In the genomic region with DNA sequence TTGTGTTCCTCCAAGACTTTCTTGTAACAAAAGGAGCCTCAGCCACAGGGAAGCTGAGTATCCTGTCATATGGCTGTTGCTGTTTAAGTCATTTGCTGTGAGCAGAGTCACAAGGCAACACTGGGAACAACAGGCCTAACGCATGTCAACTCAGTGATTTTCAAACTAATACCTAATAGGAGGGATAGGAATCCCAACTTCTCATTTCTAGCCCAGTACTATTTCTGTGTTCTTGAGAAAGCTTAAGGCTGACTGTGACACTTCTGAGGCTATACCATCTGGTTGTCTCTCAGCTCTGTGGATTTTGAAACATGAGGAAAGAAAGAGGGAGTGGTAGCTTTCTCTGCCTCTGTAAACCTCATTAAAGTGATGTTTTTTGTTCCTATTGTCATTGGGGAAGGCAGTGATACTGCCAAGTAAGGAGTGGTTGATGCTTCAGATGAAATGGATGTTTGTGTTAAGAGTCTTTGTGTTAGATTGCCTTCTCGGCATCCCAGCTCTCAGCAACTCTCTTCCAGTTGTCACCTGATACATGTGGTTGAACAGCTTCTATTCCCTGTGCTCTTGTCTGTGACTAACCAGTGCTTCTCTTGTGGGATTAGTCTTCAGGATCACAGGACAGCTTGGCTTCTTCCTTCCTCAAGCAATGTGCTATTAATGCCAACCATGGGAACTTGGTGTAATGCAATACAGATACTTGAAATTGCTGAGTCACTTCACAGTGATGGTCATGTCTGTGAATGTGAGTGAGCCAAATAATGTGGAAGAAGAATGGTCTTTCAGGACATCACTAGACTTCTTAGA, we compare ENCODE assay signal across 10 cellular contexts.
DNase-seq lines count a peak whose midpoint lies in the region; ATAC-seq lines count a peak whose summit lies in the region.
"Had no signal": no experiment of that assay in that cellular context is flagged by ENCODE, and none has a peak within 500 bp of the region (broad histone marks: within the 10 kb centered on the region; RNA-seq: fewer than 3 reads in every experiment).

No MANE protein-coding gene starts in this region.

- H3K4me1 ChIP-seq in SJSA1 (replicated peaks), result peaks cover 15% of the 10 kb centered on the region
- H3K4me1 ChIP-seq: BLaER1 had no signal

- no peak overlapping the region for H3K4me3 Mint-ChIP-seq in T-cell
- H3K4me3 Mint-ChIP-seq in stimulated activated memory B cell treated with anti-CD40 and anti-IgM and Interleukin-4, amounts not matched to agents 10 μg/mL and 1 μg/mL and 100 μg/mL, for 72 hours, result no peak overlapping the region
- H3K4me3 Mint-ChIP-seq: naive B cell had no signal

- no peaks in the 10 kb centered on the region for H3K36me3 Mint-ChIP-seq in T-cell
- H3K36me3 Mint-ChIP-seq in stimulated activated memory B cell treated with anti-CD40 and anti-IgM and Interleukin-4, amounts not matched to agents 10 μg/mL and 1 μg/mL and 100 μg/mL, for 72 hours, result no peaks in the 10 kb centered on the region
- H3K36me3 Mint-ChIP-seq: naive B cell had no signal

- no peaks in the 10 kb centered on the region for H3K27me3 ChIP-seq in SJSA1 (replicated peaks)
- H3K27me3 ChIP-seq: BLaER1 had no signal

- no peaks in the 10 kb centered on the region for H3K4me1 Mint-ChIP-seq in T-cell
- no peaks in the 10 kb centered on the region for H3K4me1 Mint-ChIP-seq in stimulated activated memory B cell treated with anti-CD40 and anti-IgM and Interleukin-4, amounts not matched to agents 10 μg/mL and 1 μg/mL and 100 μg/mL, for 72 hours
- H3K4me1 Mint-ChIP-seq: naive B cell had no signal

- no peaks in the 10 kb centered on the region for H3K36me3 ChIP-seq in SJSA1
- H3K36me3 ChIP-seq: BLaER1 had no signal

- POLR2A ChIA-PET in T-cell (lab: Charles Lee), result no interaction called here

- no peaks in the 10 kb centered on the region for H3K9me3 Mint-ChIP-seq in T-cell
- no peaks in the 10 kb centered on the region for H3K9me3 Mint-ChIP-seq in stimulated activated memory B cell treated with anti-CD40 and anti-IgM and Interleukin-4, amounts not matched to agents 10 μg/mL and 1 μg/mL and 100 μg/mL, for 72 hours
- H3K9me3 Mint-ChIP-seq: naive B cell had no signal

- H3K9me3 ChIP-seq in SJSA1 (replicated peaks), result no peaks in the 10 kb centered on the region
- H3K9me3 ChIP-seq: BLaER1 had no signal

- ATAC-seq in HG03139 (IDR thresholded peaks at IDR 0.05; ENCODE audit: unreplicated experiment) (no peak), T-cell (replicated peaks in 1 of 4) (no peak)
- ATAC-seq in stimulated activated memory B cell treated with anti-CD40 and anti-IgM and Interleukin-4, amounts not matched to agents 10 μg/mL and 1 μg/mL and 100 μg/mL, for 72 hours, result no peak

- H3K27ac Mint-ChIP-seq in T-cell, result no peak overlapping the region
- H3K27ac Mint-ChIP-seq in stimulated activated memory B cell treated with anti-CD40 and anti-IgM and Interleukin-4, amounts not matched to agents 10 μg/mL and 1 μg/mL and 100 μg/mL, for 72 hours, result no peak overlapping the region
- H3K27ac Mint-ChIP-seq: naive B cell had no signal

- peak; percentile 14 for DNase-seq in NCI-H1436 (lab: John Stamatoyannopoulos, UW)
- no peak for DNase-seq in NCI-H1436 treated with DMSO at 0.1 percent for 48 hours (lab: John Stamatoyannopoulos, UW)
- peak; percentile 48 to 80 for DNase-seq in SJSA1 (ENCODE audit: low read depth in 1 of 2, low spot score in 2 of 2)
- DNase-seq in glomerular visceral epithelial cell (ENCODE audit: extremely low spot score), result peak; percentile 82
- peak; percentile 21 for DNase-seq in smooth muscle cell of the brain vasculature (ENCODE audit: low read depth, low spot score)
- no peak for DNase-seq in T-cell
- DNase-seq: naive B cell had no signal

- peak overlapping the region; percentile 85 for H3K27ac ChIP-seq in SJSA1
- H3K27ac ChIP-seq: BLaER1 had no signal

- CTCF ChIA-PET in T-cell (lab: Charles Lee), result interaction anchor here in 1 of 2 donors (0.5 kb wide), 1 partner anchor 99 kb away, joined by 4 read pairs; no protein-coding TSS in a partner anchor

- H3K27me3 Mint-ChIP-seq in T-cell, result no peaks in the 10 kb centered on the region
- no peaks in the 10 kb centered on the region for H3K27me3 Mint-ChIP-seq in stimulated activated memory B cell treated with anti-CD40 and anti-IgM and Interleukin-4, amounts not matched to agents 10 μg/mL and 1 μg/mL and 100 μg/mL, for 72 hours

- H3K4me3 ChIP-seq in SJSA1, result no peak overlapping the region
- H3K4me3 ChIP-seq: BLaER1 had no signal

Comparison
In these comparisons a context has a peak if more than half of its experiments do, and no peak if none do; other contexts are left out.
1. DNase-seq: peak in NCI-H1436 (single experiment), SJSA1 (2 of 2), glomerular visceral epithelial cell (single experiment) and smooth muscle cell of the brain vasculature (single experiment); none in NCI-H1436 treated with DMSO at 0.1 percent for 48 hours (single experiment) and T-cell (0 of 34).